In genomic region chr12:82608706-82609105, GRCh38 we compare ENCODE assay signal across 19 cellular contexts.
DNase-seq lines count a peak whose midpoint lies in the region; ATAC-seq and TF ChIP-seq lines count a peak whose summit lies in the region.
"Had no signal": no experiment of that assay in that cellular context is flagged by ENCODE, and none has a peak within 500 bp of the region (broad histone marks: within the 10 kb centered on the region; RNA-seq: fewer than 3 reads in every experiment).

No MANE protein-coding gene starts in this region.

- peak overlapping the region; percentile 31; the same call in 1 of the 2 replicates for H3K4me3 ChIP-seq in PC-3 (ENCODE audit: low read length)
- H3K4me3 ChIP-seq: BLaER1, gastroesophageal sphincter, Peyer's patch had no signal

- CTCF ChIA-PET in PC-3 (lab: Charles Lee) = no interaction called here

- intact Hi-C loops in PC-3 (cut with micrococcal nuclease) = no loop called here

- H3K27ac ChIP-seq in PC-3 (ENCODE audit: low read length) = peak overlapping the region; percentile 51
- H3K27ac ChIP-seq: BLaER1, gastroesophageal sphincter, Peyer's patch had no signal

- no peaks in the 10 kb centered on the region for H3K36me3 ChIP-seq in PC-3 (ENCODE audit: low read depth, low read length)
- H3K36me3 ChIP-seq: BLaER1, gastroesophageal sphincter, Peyer's patch had no signal

- ATAC-seq in PC-3 = peak; percentile 91
- no peak for ATAC-seq in HG03025 (IDR thresholded peaks at IDR 0.05; ENCODE audit: low FRiP score, unreplicated experiment)
- ATAC-seq: gastroesophageal sphincter; natural killer cell treated with Interleukin-12 subunit alpha and Interleukin-12 subunit beta and Interleukin-15 and Interleukin-18, amount 100 ng/mL, for 72 hours had no signal

- no peaks in the 10 kb centered on the region for H3K9me2 ChIP-seq in PC-3 (replicated peaks; ENCODE audit: low read length)

- H3K79me2 ChIP-seq in PC-3 (ENCODE audit: low read length) = no peaks in the 10 kb centered on the region

- no peak overlapping the region for H3K4me3 Mint-ChIP-seq in progenitor cell of endocrine pancreas (ENCODE audit: low read depth)
- H3K4me3 Mint-ChIP-seq: brain; natural killer cell treated with Interleukin-12 subunit alpha and Interleukin-12 subunit beta and Interleukin-15 and Interleukin-18, amount 100 ng/mL, for 72 hours had no signal

- H3K9me3 ChIP-seq in PC-3 (ENCODE audit: low read length) = no peaks in the 10 kb centered on the region
- H3K9me3 ChIP-seq: BLaER1, gastroesophageal sphincter, Peyer's patch had no signal

- TF ChIP-seq POLR2A in erythroblast (IDR thresholded peaks at IDR 0.05; ENCODE audit: low read length) = no peak

- BruUV-seq in PC-3 (replicated peaks; lab: Mats Ljungman, UMichigan) = no TSS peak

- POLR2A ChIA-PET in PC-3 (lab: Charles Lee; ENCODE audit: unreplicated experiment) = no interaction called here

- DNase-seq in GM03348 (ENCODE audit: low spot score) (peak; percentile 8), PC-3 (peak; percentile 80), epidermal melanocyte (ENCODE audit: insufficient read length, low spot score) (peak; percentile 16), non-pigmented ciliary epithelial cell (ENCODE audit: low read depth) (peak; percentile 8), DMS153 (lab: John Stamatoyannopoulos, UW) (no peak), erythroblast (lab: John Stamatoyannopoulos, UW) (no peak), progenitor cell of endocrine pancreas (ENCODE audit: low spot score, unreplicated experiment) (no peak)
- DNase-seq: activated CD4-positive, CD25-positive, alpha-beta regulatory T cell; DMS 273 treated with DMSO at 0.1 percent for 48 hours; MV-4-11; NCI-H2107; NCI-H82; Peyer's patch; retina had no signal

- H3F3A ChIP-seq in PC-3 (ENCODE audit: low read length, unreplicated experiment) = no peaks in the 10 kb centered on the region

- no peak overlapping the region for H3K27ac Mint-ChIP-seq in progenitor cell of endocrine pancreas
- H3K27ac Mint-ChIP-seq: brain; natural killer cell treated with Interleukin-12 subunit alpha and Interleukin-12 subunit beta and Interleukin-15 and Interleukin-18, amount 100 ng/mL, for 72 hours had no signal

- H4K20me1 ChIP-seq in PC-3 (ENCODE audit: low read length) = no peaks in the 10 kb centered on the region
- H4K20me1 ChIP-seq: BLaER1 had no signal

- TF ChIP-seq CTCF in PC-3 (conservative IDR thresholded peaks at IDR 0.05; ENCODE audit: low read depth, low read length) = no peak
- no peak for TF ChIP-seq CTCF in progenitor cell of endocrine pancreas (IDR thresholded peaks at IDR 0.05; ENCODE audit: unreplicated experiment)

- no peak overlapping the region for H3K9ac ChIP-seq in PC-3 (ENCODE audit: low read length)
- H3K9ac ChIP-seq: BLaER1 had no signal

- H3K4me1 Mint-ChIP-seq in progenitor cell of endocrine pancreas (ENCODE audit: low read depth) = no peaks in the 10 kb centered on the region
- H3K4me1 Mint-ChIP-seq: brain had no signal

- peaks cover 19% of the 10 kb centered on the region for H3K4me1 ChIP-seq in PC-3 (ENCODE audit: insufficient read depth, low read length)
- H3K4me1 ChIP-seq: gastroesophageal sphincter, Peyer's patch had no signal

- no peaks in the 10 kb centered on the region for H3K27me3 ChIP-seq in PC-3 (ENCODE audit: low read length)
- H3K27me3 ChIP-seq: BLaER1, gastroesophageal sphincter, Peyer's patch had no signal

- no peaks in the 10 kb centered on the region for H3K36me3 Mint-ChIP-seq in progenitor cell of endocrine pancreas (ENCODE audit: insufficient read depth)
- H3K36me3 Mint-ChIP-seq: brain; natural killer cell treated with Interleukin-12 subunit alpha and Interleukin-12 subunit beta and Interleukin-15 and Interleukin-18, amount 100 ng/mL, for 72 hours had no signal

- peak overlapping the region; percentile 65 for H3K4me2 ChIP-seq in PC-3 (ENCODE audit: low read length)
- H3K4me2 ChIP-seq: BLaER1 had no signal

- no peaks in the 10 kb centered on the region for H3K27me3 Mint-ChIP-seq in progenitor cell of endocrine pancreas
- H3K27me3 Mint-ChIP-seq: brain; natural killer cell treated with Interleukin-12 subunit alpha and Interleukin-12 subunit beta and Interleukin-15 and Interleukin-18, amount 100 ng/mL, for 72 hours had no signal

- no peaks in the 10 kb centered on the region for H3K9me3 Mint-ChIP-seq in progenitor cell of endocrine pancreas (ENCODE audit: low read depth)

- no peak overlapping the region for H2AFZ ChIP-seq in PC-3 (ENCODE audit: low read length)

Comparison
In these comparisons a context has a peak if more than half of its experiments do, and no peak if none do; other contexts are left out.
1. DNase-seq: peak in GM03348 (single experiment), PC-3 (single experiment), epidermal melanocyte (single experiment) and non-pigmented ciliary epithelial cell (single experiment); none in DMS153 (single experiment), erythroblast (0 of 2) and progenitor cell of endocrine pancreas (single experiment).